In the genomic region with DNA sequence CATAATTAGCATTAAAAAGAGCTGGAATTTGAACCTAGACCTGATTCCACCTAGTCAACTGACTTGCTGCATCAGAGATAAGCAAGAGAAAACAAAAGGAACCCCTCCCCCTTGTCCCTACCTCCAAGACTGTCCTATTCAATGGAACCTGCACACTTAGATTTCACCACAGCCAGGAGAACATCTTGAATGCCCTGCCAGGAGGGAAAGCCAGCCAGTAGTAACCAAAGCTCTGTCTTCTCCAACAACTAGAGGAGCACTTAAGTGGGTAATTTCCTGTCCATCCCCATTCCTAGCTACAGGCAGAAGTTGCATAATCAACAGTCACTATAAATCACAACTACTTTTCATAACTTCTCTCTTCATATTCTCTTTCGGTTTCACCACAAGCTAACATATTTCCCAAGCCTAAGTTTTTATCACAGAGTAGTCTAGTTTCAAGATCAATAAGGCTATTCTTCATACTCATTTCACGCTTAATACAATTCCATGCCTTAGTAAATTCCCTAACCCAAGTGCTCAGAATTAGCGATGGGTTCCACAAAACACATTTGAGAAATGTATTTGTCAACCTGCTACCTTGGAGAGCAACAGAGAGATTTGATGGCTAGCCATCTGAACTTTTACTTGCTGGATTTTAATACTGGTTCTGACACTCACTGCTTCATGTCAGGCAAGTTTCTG, we compare ENCODE assay signal across 8 cellular contexts. TPM values are rescaled to one million over a fixed set of nuclear protein-coding genes. Genes with fewer than 3 reads are reported as not detected.
DNase-seq lines count a peak whose midpoint lies in the region; TF ChIP-seq lines count a peak whose summit lies in the region.

No MANE protein-coding gene starts in this region.

- peaks cover 18% of the 10 kb centered on the region for H3K36me3 Mint-ChIP-seq in activated T-cell treated with anti-CD3 and anti-CD28 coated beads, Interleukin-2, amount 50 U/mL, for 24 hours (ENCODE audit: low read depth)
- no peaks in the 10 kb centered on the region for H3K36me3 Mint-ChIP-seq in osteocyte (ENCODE audit: unreplicated experiment)

- peak overlapping the region; percentile 87 for H3K27ac Mint-ChIP-seq in activated T-cell treated with anti-CD3 and anti-CD28 coated beads, Interleukin-2, amount 50 U/mL, for 24 hours
- H3K27ac Mint-ChIP-seq in osteocyte (ENCODE audit: unreplicated experiment): no peak overlapping the region

- H3K4me1 ChIP-seq in PC-9 (replicated peaks; ENCODE audit: insufficient read depth) (peaks cover 52% of the 10 kb centered on the region), tibial artery (peaks cover 0 to 20% (median 13%) of the 10 kb centered on the region in 4 donors)

- no peaks in the 10 kb centered on the region for H4K20me1 ChIP-seq in PC-9 (ENCODE audit: insufficient read depth)

- H3K79me2 ChIP-seq in PC-9 (ENCODE audit: low read depth): peaks cover 66% of the 10 kb centered on the region

- no peak for DNase-seq in activated T-cell treated with anti-CD3 and anti-CD28 coated beads, Interleukin-2, amount 50 U/mL, for 24 hours
- no peak for DNase-seq in activated T-cell treated with anti-CD3 and anti-CD28 coated beads, Interleukin-2, amount 50 U/mL, for 1 hour
- peak; percentile 12 to 87 for DNase-seq in PC-9
- DNase-seq in fibroblast of peridontal ligament (ENCODE audit: extremely low read depth): peak; percentile 41
- peak; percentile 23 for DNase-seq in stromal cell of bone marrow (ENCODE audit: low read depth)
- no peak for DNase-seq in tibial artery
- DNase-seq in osteocyte (ENCODE audit: extremely low spot score, unreplicated experiment): no peak
- no peak for DNase-seq in NCI-H2171 (lab: John Stamatoyannopoulos, UW)

- H3K4me2 ChIP-seq in PC-9: peak overlapping the region; percentile 97

- no peaks in the 10 kb centered on the region for H3K9me3 ChIP-seq in PC-9 (ENCODE audit: insufficient read depth, low read depth)
- no peaks in the 10 kb centered on the region for H3K9me3 ChIP-seq in tibial artery

- TF ChIP-seq CTCF in PC-9 (conservative IDR thresholded peaks at IDR 0.05) (no peak), tibial artery (IDR thresholded peaks at IDR 0.05) (no peak), osteocyte (IDR thresholded peaks at IDR 0.05) (no peak)

- H3K9me3 Mint-ChIP-seq in activated T-cell treated with anti-CD3 and anti-CD28 coated beads, Interleukin-2, amount 50 U/mL, for 24 hours: no peaks in the 10 kb centered on the region
- peaks cover 4% of the 10 kb centered on the region for H3K9me3 Mint-ChIP-seq in osteocyte (ENCODE audit: unreplicated experiment)

- BruUV-seq in PC-9 (replicated peaks; lab: Mats Ljungman, UMichigan): no TSS peak

- H3K27me3 ChIP-seq in PC-9 (ENCODE audit: insufficient read depth, low read depth) (no peaks in the 10 kb centered on the region), tibial artery (no peaks in the 10 kb centered on the region)

- peak overlapping the region; percentile 84 for H3K4me3 Mint-ChIP-seq in activated T-cell treated with anti-CD3 and anti-CD28 coated beads, Interleukin-2, amount 50 U/mL, for 24 hours
- no peak overlapping the region for H3K4me3 Mint-ChIP-seq in osteocyte (ENCODE audit: unreplicated experiment)

- H2AFZ ChIP-seq in PC-9: no peak overlapping the region

- peak overlapping the region; percentile 75 for H3K27ac ChIP-seq in PC-9
- H3K27ac ChIP-seq in tibial artery: no peak overlapping the region

- intact Hi-C loops in PC-9 (cut with micrococcal nuclease; ENCODE audit: unreplicated experiment): loop anchor here (5.0 kb wide), 2 partner anchors 240 to 465 kb away; no protein-coding TSS in a partner anchor
- intact Hi-C loops in tibial artery (cut with DNase I; ENCODE audit: low total_unique reads): loop anchor here (10.0 kb wide), 1 partner anchor 203 kb away; no protein-coding TSS in a partner anchor

- CTCF ChIA-PET in PC-9 (lab: Charles Lee): no interaction called here

- H3K9me2 ChIP-seq in PC-9 (ENCODE audit: insufficient read depth): no peaks in the 10 kb centered on the region

- H3K4me1 Mint-ChIP-seq in activated T-cell treated with anti-CD3 and anti-CD28 coated beads, Interleukin-2, amount 50 U/mL, for 24 hours (ENCODE audit: low read depth): peaks cover 38% of the 10 kb centered on the region
- peaks cover 41% of the 10 kb centered on the region for H3K4me1 Mint-ChIP-seq in osteocyte (ENCODE audit: unreplicated experiment)

- no peaks in the 10 kb centered on the region for H3K36me3 ChIP-seq in PC-9 (ENCODE audit: low read depth)
- H3K36me3 ChIP-seq in tibial artery: no peaks in the 10 kb centered on the region

- POLR2A ChIA-PET in PC-9 (lab: Charles Lee; ENCODE audit: unreplicated experiment): no interaction called here

- H3F3A ChIP-seq in PC-9 (ENCODE audit: insufficient read depth, low read depth): peaks cover 39% of the 10 kb centered on the region

- H3K4me3 ChIP-seq in PC-9 (peak overlapping the region; percentile 85; the same call in 1 of the 2 replicates), tibial artery (no peak overlapping the region)

- no peaks in the 10 kb centered on the region for H3K27me3 Mint-ChIP-seq in activated T-cell treated with anti-CD3 and anti-CD28 coated beads, Interleukin-2, amount 50 U/mL, for 24 hours
- peaks cover 4% of the 10 kb centered on the region for H3K27me3 Mint-ChIP-seq in osteocyte (ENCODE audit: unreplicated experiment)

RNA-seq across cellular contexts. Expression of gene DENND1A, which starts 2.2 kb away (rescaled TPM):
- total RNA-seq in PC-9 (2021) (26.8 and 37.7 TPM in 2 replicates), osteocyte (19.8 and 21.6 TPM in 2 replicates)

Comparison
In these comparisons a context has a peak if more than half of its experiments do, and no peak if none do; other contexts are left out.
1. DNase-seq: peak in PC-9 (2 of 2), fibroblast of peridontal ligament (single experiment) and stromal cell of bone marrow (single experiment); none in activated T-cell treated with anti-CD3 and anti-CD28 coated beads, Interleukin-2, amount 50 U/mL, for 24 hours (single experiment), activated T-cell treated with anti-CD3 and anti-CD28 coated beads, Interleukin-2, amount 50 U/mL, for 1 hour (single experiment), tibial artery (0 of 2), osteocyte (single experiment) and NCI-H2171 (single experiment).